In the genomic region with DNA sequence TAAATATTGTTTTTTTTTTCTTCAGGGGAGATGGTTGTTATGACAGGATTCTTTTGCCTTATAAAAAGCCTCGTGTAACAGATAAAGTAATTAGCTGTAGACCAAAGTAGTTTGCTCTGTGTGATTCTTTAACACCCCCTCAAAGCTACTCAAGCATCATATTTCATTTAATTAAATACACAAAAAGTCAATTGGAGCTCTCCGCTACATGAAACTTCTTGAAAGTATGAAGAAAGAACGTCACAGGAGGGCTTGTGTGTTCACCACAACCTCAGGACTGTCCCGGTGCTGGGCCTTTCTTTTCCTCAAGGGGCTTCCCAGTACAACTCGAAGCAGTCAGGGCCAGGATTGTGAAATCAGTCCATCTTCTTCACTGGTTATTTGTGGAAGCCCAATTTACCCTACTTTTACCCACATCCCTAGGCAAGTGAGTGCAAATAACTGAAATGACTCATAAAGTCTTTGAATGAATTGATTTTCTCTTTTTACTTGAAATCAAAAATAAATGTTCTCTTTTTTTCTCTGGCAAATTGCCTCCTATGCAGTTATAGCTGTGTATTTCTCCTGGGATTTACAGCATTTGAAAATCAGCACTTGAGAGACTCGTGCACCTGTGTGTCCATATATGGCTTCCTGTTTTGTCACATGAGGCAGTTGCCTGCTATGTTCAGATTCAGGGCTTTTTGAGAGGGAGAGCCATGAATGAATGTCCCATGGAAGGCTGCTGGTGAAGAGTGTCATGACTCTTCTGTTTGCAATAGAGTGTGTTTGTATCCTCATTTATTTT, we compare ENCODE assay signal across 11 cellular contexts. TPM values are rescaled to one million over a fixed set of nuclear protein-coding genes. Genes with fewer than 3 reads are reported as not detected.
DNase-seq lines count a peak whose midpoint lies in the region; ATAC-seq, FAIRE-seq and TF ChIP-seq lines count a peak whose summit lies in the region.
"Had no signal": no experiment of that assay in that cellular context is flagged by ENCODE, and none has a peak within 500 bp of the region (broad histone marks: within the 10 kb centered on the region; RNA-seq: fewer than 3 reads in every experiment).

No MANE protein-coding gene starts in this region.

- no peak overlapping the region; the same call in 1 of the 2 replicates for H3K9ac ChIP-seq in BLaER1
- H3K9ac ChIP-seq in H9 (ENCODE audit: extremely low read depth, insufficient read length, low read length), result no peak overlapping the region
- H3K9ac ChIP-seq in kidney (ENCODE audit: low read length in 2 of 2), result no peak overlapping the region

- no peaks in the 10 kb centered on the region for H3K79me1 ChIP-seq in H9 (ENCODE audit: insufficient read depth, low read depth, low read length, poor library complexity, severe bottlenecking)

- no peak overlapping the region for H3K4ac ChIP-seq in H9 (ENCODE audit: low read depth, low read length)

- H3K4me1 ChIP-seq in BLaER1, result peaks cover 42% of the 10 kb centered on the region
- H3K4me1 ChIP-seq in GM23338 (ENCODE audit: insufficient read depth), result no peaks in the 10 kb centered on the region
- H3K4me1 ChIP-seq in H9 (ENCODE audit: insufficient read depth, low read length), result no peaks in the 10 kb centered on the region
- no peaks in the 10 kb centered on the region for H3K4me1 ChIP-seq in kidney (ENCODE audit: control insufficient read depth in 1 of 2, insufficient read depth in 1 of 2, low read depth in 1 of 2, low read length in 2 of 2)
- H3K4me1 ChIP-seq: sigmoid colon had no signal

- no peak overlapping the region for H4K5ac ChIP-seq in H9 (ENCODE audit: insufficient read length, low read depth, low read length)

- no peak overlapping the region for H2BK12ac ChIP-seq in H9 (ENCODE audit: insufficient read length, low read depth, low read length)

- no peak overlapping the region for H4K91ac ChIP-seq in H9 (ENCODE audit: insufficient read length, low read depth, low read length)

- H3K79me2 ChIP-seq in GM23338 (replicated peaks; ENCODE audit: insufficient read depth) (no peaks in the 10 kb centered on the region), H9 (ENCODE audit: insufficient read depth, low read length) (no peaks in the 10 kb centered on the region)

- no peaks in the 10 kb centered on the region for H3F3A ChIP-seq in GM23338 (replicated peaks; ENCODE audit: low read depth)

- H3K9me3 Mint-ChIP-seq in GM23338 (no peaks in the 10 kb centered on the region), H9 (no peaks in the 10 kb centered on the region)
- H3K9me3 Mint-ChIP-seq: activated naive CD4-positive, alpha-beta T cell treated with anti-CD3 and anti-CD28 coated beads for 36 hours had no signal

- no peak overlapping the region for H2AK5ac ChIP-seq in H9 (ENCODE audit: insufficient read length, low read length)

- intact Hi-C loops in kidney (cut with DNase I), result no loop called here

- H3K56ac ChIP-seq in H9 (ENCODE audit: insufficient read length, low read depth, low read length), result no peak overlapping the region

- FAIRE-seq in kidney (lab: Jason Lieb, UNC), result no peak

- H3K18ac ChIP-seq in H9 (ENCODE audit: insufficient read length, low read depth, low read length), result no peak overlapping the region

- H3K36me3 Mint-ChIP-seq in GM23338 (ENCODE audit: low read depth) (no peaks in the 10 kb centered on the region), H9 (ENCODE audit: insufficient read depth in 1 of 3, low read depth in 3 of 3) (peaks cover 0 to 1% (median 0%) of the 10 kb centered on the region in 3 experiments; a peak in 1 of 7 replicates)

- H3T11ph ChIP-seq in H9 (ENCODE audit: low read length), result no peak overlapping the region

- H2BK120ac ChIP-seq in H9 (ENCODE audit: low read depth, low read length, poor library complexity, severe bottlenecking), result no peak overlapping the region

- no peaks in the 10 kb centered on the region for H3K23me2 ChIP-seq in H9 (ENCODE audit: insufficient read length, low read depth, low read length, poor library complexity, severe bottlenecking)

- no peaks in the 10 kb centered on the region for H3K9me3 ChIP-seq in BLaER1
- no peaks in the 10 kb centered on the region for H3K9me3 ChIP-seq in H9 (ENCODE audit: control insufficient read depth, low read depth, low read length)
- no peaks in the 10 kb centered on the region for H3K9me3 ChIP-seq in kidney (ENCODE audit: control insufficient read depth in 1 of 2, low read length in 2 of 2)
- H3K9me3 ChIP-seq: sigmoid colon had no signal

- H3K36me3 ChIP-seq in BLaER1 (no peaks in the 10 kb centered on the region), GM23338 (ENCODE audit: insufficient read depth) (no peaks in the 10 kb centered on the region), kidney (ENCODE audit: control insufficient read depth in 1 of 2, insufficient read depth in 2 of 2, low read length in 2 of 2) (no peaks in the 10 kb centered on the region)
- H3K36me3 ChIP-seq: sigmoid colon had no signal

- H3K27ac Mint-ChIP-seq in GM23338 (no peak overlapping the region), H9 (0 out of 7 replicates have a peak overlapping the region, but pooled peaks of 1 of the 3 experiments have one; percentile 61)
- H3K27ac Mint-ChIP-seq: activated naive CD4-positive, alpha-beta T cell treated with anti-CD3 and anti-CD28 coated beads for 36 hours had no signal

- H3K4me1 Mint-ChIP-seq in GM23338, result peaks cover 1% of the 10 kb centered on the region
- H3K4me1 Mint-ChIP-seq in H9, result peaks cover 4 to 12% of the 10 kb centered on the region in 2 experiments

- H3K9me2 ChIP-seq in GM23338 (ENCODE audit: insufficient read depth), result no peaks in the 10 kb centered on the region

- ATAC-seq in GM19328 (IDR thresholded peaks at IDR 0.05; ENCODE audit: unreplicated experiment) (peak; percentile 55), HG02973 (IDR thresholded peaks at IDR 0.05; ENCODE audit: unreplicated experiment) (peak; percentile 80), GM23338 (no peak)
- ATAC-seq: left lobe of liver had no signal

- H3K4me3 Mint-ChIP-seq in GM23338 (no peak overlapping the region), H9 (no peak overlapping the region)
- H3K4me3 Mint-ChIP-seq: activated naive CD4-positive, alpha-beta T cell treated with anti-CD3 and anti-CD28 coated beads for 36 hours had no signal

- peaks cover 3% of the 10 kb centered on the region for H3K27me3 Mint-ChIP-seq in GM23338 (ENCODE audit: insufficient read depth, low read depth, poor library complexity)
- H3K27me3 Mint-ChIP-seq in H9 (ENCODE audit: low read depth), result no peaks in the 10 kb centered on the region

- H3K27ac ChIP-seq in BLaER1 (peak overlapping the region; percentile 51), GM23338 (ENCODE audit: low read depth) (no peak overlapping the region), H9 (ENCODE audit: insufficient read length, low read depth, low read length) (no peak overlapping the region), kidney (ENCODE audit: low read depth in 2 of 2, low read length in 2 of 2) (no peak overlapping the region)
- H3K27ac ChIP-seq: sigmoid colon had no signal

- DNase-seq in NCI-H187 treated with DMSO at 0.1 percent for 48 hours (lab: John Stamatoyannopoulos, UW), result peak; percentile 45
- DNase-seq in GM23338 (ENCODE audit: low spot score), result no peak
- DNase-seq in H9, result no peak
- no peak for DNase-seq in GF-D8 (lab: John Stamatoyannopoulos, UW)
- DNase-seq in kidney, result no peak
- DNase-seq: activated naive CD4-positive, alpha-beta T cell treated with anti-CD3 and anti-CD28 coated beads for 36 hours; sigmoid colon had no signal

- H2BK5ac ChIP-seq in H9 (ENCODE audit: insufficient read length, low read length), result no peak overlapping the region

- no CpG with 5 or more reads among the region's 6 CpGs for WGBS in H9 (ENCODE audit: extremely low coverage, insufficient read length, low lambda C conversion rate)

- no peak overlapping the region for H3K23ac ChIP-seq in H9 (ENCODE audit: insufficient read length, low read depth, low read length)

- no peaks in the 10 kb centered on the region for H4K20me1 ChIP-seq in BLaER1
- no peaks in the 10 kb centered on the region for H4K20me1 ChIP-seq in GM23338 (replicated peaks; ENCODE audit: insufficient read depth)
- H4K20me1 ChIP-seq in H9 (ENCODE audit: control insufficient read depth, insufficient read depth, insufficient read length), result no peaks in the 10 kb centered on the region

- no peak overlapping the region for H3K14ac ChIP-seq in H9 (ENCODE audit: insufficient read depth, low read length)

- H3K4me3 ChIP-seq in BLaER1 (no peak overlapping the region), GM23338 (no peak overlapping the region), kidney (ENCODE audit: low read length in 2 of 2) (no peak overlapping the region)
- H3K4me3 ChIP-seq: sigmoid colon had no signal

- H4K8ac ChIP-seq in H9 (replicated peaks; ENCODE audit: insufficient read length, low read depth, low read length), result no peak overlapping the region

- H3K27me3 ChIP-seq in BLaER1, result no peaks in the 10 kb centered on the region
- H3K27me3 ChIP-seq in GM23338 (ENCODE audit: insufficient read depth), result no peaks in the 10 kb centered on the region
- H3K27me3 ChIP-seq in H9 (ENCODE audit: insufficient read depth, low read length), result no peaks in the 10 kb centered on the region
- H3K27me3 ChIP-seq: sigmoid colon had no signal

- H2BK20ac ChIP-seq in H9 (ENCODE audit: low read depth, low read length, poor library complexity, severe bottlenecking), result no peak overlapping the region

- H2BK15ac ChIP-seq in H9 (ENCODE audit: low read depth, low read length), result no peak overlapping the region

- H2AFZ ChIP-seq in GM23338 (no peak overlapping the region), H9 (ENCODE audit: low read length) (no peak overlapping the region)

- TF ChIP-seq CTCF in GM23338 (conservative IDR thresholded peaks at IDR 0.05; ENCODE audit: low read depth in 2 of 2) (no peak), H9 (conservative IDR thresholded peaks at IDR 0.05) (no peak), kidney (IDR thresholded peaks at IDR 0.05; ENCODE audit: borderline replicate concordance, extremely low read depth, insufficient read depth) (no peak)

- H3K4me2 ChIP-seq in BLaER1, result peak overlapping the region; percentile 79
- H3K4me2 ChIP-seq in GM23338, result no peak overlapping the region
- no peak overlapping the region for H3K4me2 ChIP-seq in H9 (ENCODE audit: insufficient read depth, insufficient read length, low read length)

TF ChIP-seq in GM23338, 12 proteins besides CTCF, POLR2A, EP300 and RAD21 (continues in another document):
- TF ChIP-seq CREB1 (CRISPR knock-in tag; IDR thresholded peaks at IDR 0.05; ENCODE audit: low read depth) (no peak), STAT1 (IDR thresholded peaks at IDR 0.05; ENCODE audit: unreplicated experiment) (no peak)

RNA-seq across cellular contexts. Expression of a gene that starts 48.6 kb away (rescaled TPM):
- not detected in 2 replicates for total RNA-seq in GM23338 (2014; rRNA removed; shearing (Covaris generic))
- polyA plus RNA-seq in GM23338 (2016; fragmentation: Nextera tagmentation; extraction: Ambion mirVana), result not detected in 2 replicates
- not detected in 2 replicates for total RNA-seq in H9 (2021)
- not detected for total RNA-seq in kidney
- polyA plus RNA-seq in kidney (ENCODE audit: insufficient read depth, low read depth, low replicate concordance), result not detected
- total RNA-seq: activated naive CD4-positive, alpha-beta T cell treated with anti-CD3 and anti-CD28 coated beads for 36 hours; left lobe of liver; sigmoid colon had no signal
- polyA plus RNA-seq: sigmoid colon had no signal
